In the genomic region with DNA sequence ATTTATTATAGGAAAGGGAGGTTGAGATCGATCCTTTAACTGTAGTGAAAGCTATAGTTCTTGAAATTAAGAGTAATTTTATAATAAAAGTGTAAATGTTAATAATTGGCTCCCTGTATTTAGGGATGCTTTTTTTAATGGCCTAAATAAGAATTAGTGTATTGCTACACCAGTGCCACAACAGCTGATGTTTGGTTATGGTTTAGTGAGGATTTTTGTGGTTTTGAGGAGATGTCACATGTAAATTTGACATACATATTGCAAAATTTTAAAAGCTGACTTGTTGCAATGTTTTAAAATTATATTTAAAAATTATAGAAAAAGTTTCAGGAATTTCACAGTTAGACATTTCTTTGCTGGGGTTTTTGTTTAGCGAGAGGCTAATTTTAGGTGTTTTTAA, we compare ENCODE assay signal across 9 cellular contexts. TPM values are rescaled to one million over a fixed set of nuclear protein-coding genes. Genes with fewer than 3 reads are reported as not detected.
DNase-seq lines count a peak whose midpoint lies in the region; ATAC-seq and TF ChIP-seq lines count a peak whose summit lies in the region.
"Had no signal": no experiment of that assay in that cellular context is flagged by ENCODE, and none has a peak within 500 bp of the region (broad histone marks: within the 10 kb centered on the region; RNA-seq: fewer than 3 reads in every experiment).

No MANE protein-coding gene starts in this region.

- no peak for ATAC-seq in GM18517 (IDR thresholded peaks at IDR 0.05; ENCODE audit: unreplicated experiment)

- intact Hi-C loops in thyroid gland (cut with DNase I): loop anchor here (5.0 kb wide), 1 partner anchor 85 kb away; no protein-coding TSS in a partner anchor
- intact Hi-C loops in head of caudate nucleus (cut with DNase I): loop anchor here (5.0 kb wide), 1 partner anchor 85 kb away; no protein-coding TSS in a partner anchor

- H3K4me3 ChIP-seq in iPS-20b (ENCODE audit: low read length) (peak overlapping the region; percentile 92), thyroid gland (replicated peaks in 1 of 3) (peak overlapping the region in 2 of 3 donors; percentile 87 to 94)

- TF ChIP-seq CTCF in thyroid gland (IDR thresholded peaks at IDR 0.05): no peak

- H3K27ac ChIP-seq in iPS-20b (ENCODE audit: low read length) (no peak overlapping the region), thyroid gland (no peak overlapping the region)
- H3K27ac ChIP-seq: C4-2B had no signal

- 27 to 41% methylated on average over 2 of the region's 2 CpGs for WGBS in thyroid gland, 2 donors

- no peaks in the 10 kb centered on the region for H3K27me3 ChIP-seq in iPS-20b (ENCODE audit: insufficient read depth, low read length)
- H3K27me3 ChIP-seq in thyroid gland: no peaks in the 10 kb centered on the region

- POLR2A ChIA-PET in activated CD4-positive, alpha-beta T cell treated with anti-CD3 and anti-CD28 coated beads, Interleukin-2, amount 10 ng/mL, durations not matched to agents 7 days and 5 days (lab: Charles Lee): no interaction called here
- POLR2A ChIA-PET in activated CD4-positive, alpha-beta memory T cell treated with anti-CD3 and anti-CD28 coated beads, Interleukin-2, amount 10 ng/mL, durations not matched to agents 7 days and 5 days (lab: Charles Lee): interaction anchor here (1.1 to 7.3 kb wide), 6 partner anchors 23 to 351 kb away, joined by 3 to 109 read pairs (median 4); partner anchors contain the start of genes EIF2A, SELENOT, SERP1 and SIAH2

- peak overlapping the region; percentile 83 for H3K4me3 Mint-ChIP-seq in activated CD4-positive, alpha-beta T cell treated with anti-CD3 and anti-CD28 coated beads, Interleukin-2, amount 10 ng/mL, durations not matched to agents 7 days and 5 days
- H3K4me3 Mint-ChIP-seq in activated CD4-positive, alpha-beta memory T cell treated with anti-CD3 and anti-CD28 coated beads, Interleukin-2, amount 10 ng/mL, durations not matched to agents 7 days and 5 days: peak overlapping the region; percentile 70

- H3K27me3 Mint-ChIP-seq in activated CD4-positive, alpha-beta T cell treated with anti-CD3 and anti-CD28 coated beads, Interleukin-2, amount 10 ng/mL, durations not matched to agents 7 days and 5 days: no peaks in the 10 kb centered on the region
- peaks cover 3% of the 10 kb centered on the region for H3K27me3 Mint-ChIP-seq in activated CD4-positive, alpha-beta memory T cell treated with anti-CD3 and anti-CD28 coated beads, Interleukin-2, amount 10 ng/mL, durations not matched to agents 7 days and 5 days

- H3K36me3 Mint-ChIP-seq in activated CD4-positive, alpha-beta T cell treated with anti-CD3 and anti-CD28 coated beads, Interleukin-2, amount 10 ng/mL, durations not matched to agents 7 days and 5 days (ENCODE audit: low read depth): peaks cover 34% of the 10 kb centered on the region
- H3K36me3 Mint-ChIP-seq in activated CD4-positive, alpha-beta memory T cell treated with anti-CD3 and anti-CD28 coated beads, Interleukin-2, amount 10 ng/mL, durations not matched to agents 7 days and 5 days (ENCODE audit: low read depth): peaks cover 22% of the 10 kb centered on the region

- H3K9me3 ChIP-seq in iPS-20b (ENCODE audit: insufficient read depth, low read depth, low read length) (no peaks in the 10 kb centered on the region), thyroid gland (no peaks in the 10 kb centered on the region)

- H3K9me3 Mint-ChIP-seq in activated CD4-positive, alpha-beta T cell treated with anti-CD3 and anti-CD28 coated beads, Interleukin-2, amount 10 ng/mL, durations not matched to agents 7 days and 5 days: no peaks in the 10 kb centered on the region
- H3K9me3 Mint-ChIP-seq in activated CD4-positive, alpha-beta memory T cell treated with anti-CD3 and anti-CD28 coated beads, Interleukin-2, amount 10 ng/mL, durations not matched to agents 7 days and 5 days: no peaks in the 10 kb centered on the region

- no peak overlapping the region for H3K27ac Mint-ChIP-seq in activated CD4-positive, alpha-beta T cell treated with anti-CD3 and anti-CD28 coated beads, Interleukin-2, amount 10 ng/mL, durations not matched to agents 7 days and 5 days
- peak overlapping the region; percentile 2 for H3K27ac Mint-ChIP-seq in activated CD4-positive, alpha-beta memory T cell treated with anti-CD3 and anti-CD28 coated beads, Interleukin-2, amount 10 ng/mL, durations not matched to agents 7 days and 5 days

- DNase-seq in activated CD4-positive, alpha-beta T cell treated with anti-CD3 and anti-CD28 coated beads, Interleukin-2, amount 10 ng/mL, durations not matched to agents 7 days and 5 days: no peak
- DNase-seq in activated CD4-positive, alpha-beta T cell treated with anti-CD3 and anti-CD28 coated beads, Interleukin-2, amount 50 U/mL, for 48 hours: no peak
- DNase-seq in activated CD4-positive, alpha-beta memory T cell treated with anti-CD3 and anti-CD28 coated beads, Interleukin-2, amount 10 ng/mL, durations not matched to agents 7 days and 5 days: no peak
- no peak for DNase-seq in thyroid gland
- DNase-seq in hippocampal formation (lab: John Stamatoyannopoulos, UW): no peak
- no peak for DNase-seq in head of caudate nucleus

- peaks cover 53% of the 10 kb centered on the region for H3K4me1 Mint-ChIP-seq in activated CD4-positive, alpha-beta T cell treated with anti-CD3 and anti-CD28 coated beads, Interleukin-2, amount 10 ng/mL, durations not matched to agents 7 days and 5 days
- peaks cover 50% of the 10 kb centered on the region for H3K4me1 Mint-ChIP-seq in activated CD4-positive, alpha-beta memory T cell treated with anti-CD3 and anti-CD28 coated beads, Interleukin-2, amount 10 ng/mL, durations not matched to agents 7 days and 5 days

- H3K4me1 ChIP-seq in iPS-20b (ENCODE audit: insufficient read depth, low read length) (peaks cover 6% of the 10 kb centered on the region; the same call in 1 of the 2 replicates), thyroid gland (peaks cover 19 to 26% of the 10 kb centered on the region in 2 donors)

- H3K36me3 ChIP-seq in iPS-20b (ENCODE audit: insufficient read depth, low read depth, low read length): peaks cover 13% of the 10 kb centered on the region; the same call in 1 of the 2 replicates
- H3K36me3 ChIP-seq in thyroid gland: no peaks in the 10 kb centered on the region

- CTCF ChIA-PET in activated CD4-positive, alpha-beta T cell treated with anti-CD3 and anti-CD28 coated beads, Interleukin-2, amount 10 ng/mL, durations not matched to agents 7 days and 5 days (lab: Charles Lee): interaction anchor here (0.6 to 2.4 kb wide), 6 partner anchors 10 to 118 kb away, joined by 3 to 9 read pairs (median 4); no protein-coding TSS in a partner anchor
- CTCF ChIA-PET in activated CD4-positive, alpha-beta memory T cell treated with anti-CD3 and anti-CD28 coated beads, Interleukin-2, amount 10 ng/mL, durations not matched to agents 7 days and 5 days (lab: Charles Lee): interaction anchor here (0.8 to 5.7 kb wide), 5 partner anchors 14 to 352 kb away, joined by 3 to 37 read pairs (median 3); partner anchors contain the start of gene ERICH6

- H3K9ac ChIP-seq in iPS-20b (ENCODE audit: low read depth, low read length): peak overlapping the region; percentile 33; the same call in 1 of the 2 replicates

- TF ChIP-seq POLR2A in thyroid gland (IDR thresholded peaks at IDR 0.05): no peak

RNA-seq across cellular contexts. Expression of gene TSC22D2, which starts 3.9 kb away (rescaled TPM):
- 10 to 100 TPM; 14.8 to 19.6 TPM for total RNA-seq in activated CD4-positive, alpha-beta T cell treated with anti-CD3 and anti-CD28 coated beads, Interleukin-2, amount 10 ng/mL, durations not matched to agents 7 days and 5 days
- 10 to 100 TPM; 13.9 to 15.0 TPM for total RNA-seq in activated CD4-positive, alpha-beta memory T cell treated with anti-CD3 and anti-CD28 coated beads, Interleukin-2, amount 10 ng/mL, durations not matched to agents 7 days and 5 days
- total RNA-seq in thyroid gland: 10 to 100 TPM; 14.4 to 35.1 (median 21.2) TPM
